8 cellular contexts compared by ENCODE assay signal in genomic region chr3:184777566-184778356, GRCh38. TPM values are rescaled to one million over a fixed set of nuclear protein-coding genes. Genes with fewer than 3 reads are reported as not detected.
DNase-seq lines count a peak whose midpoint lies in the region; ATAC-seq, FAIRE-seq and TF ChIP-seq lines count a peak whose summit lies in the region.

No MANE protein-coding gene starts in this region.

- no peaks in the 10 kb centered on the region for H3K9me3 ChIP-seq in keratinocyte (ENCODE audit: control insufficient read depth, low read depth, low read length)

- no peaks in the 10 kb centered on the region for H3K79me2 ChIP-seq in keratinocyte (ENCODE audit: control insufficient read depth, insufficient read depth, low read length)

- H3K9me1 ChIP-seq in keratinocyte (ENCODE audit: control insufficient read depth, extremely low read depth, insufficient read depth, low read length): no peaks in the 10 kb centered on the region

- peaks cover 4% of the 10 kb centered on the region for H3K27me3 ChIP-seq in keratinocyte (ENCODE audit: control insufficient read depth, extremely low read depth, insufficient read depth, low read length)

- no peak overlapping the region for H2AFZ ChIP-seq in keratinocyte (ENCODE audit: control insufficient read depth, low read length)

- no peak overlapping the region for H3K4me3 Mint-ChIP-seq in activated B cell treated with CpG ODN at 0.5 μM for 24 hours

- H3K9ac ChIP-seq in keratinocyte (ENCODE audit: control insufficient read depth, extremely low read depth, insufficient read depth, low read length): no peak overlapping the region

- POLR2A ChIA-PET in activated B cell treated with CpG ODN at 0.5 μM for 24 hours (lab: Charles Lee): interaction anchor here (2.6 kb wide), 1 partner anchor 216 kb away, joined by 12 read pairs; the partner anchor contains the start of gene EPHB3

- H3K36me3 ChIP-seq in keratinocyte (ENCODE audit: control insufficient read depth in 2 of 2, extremely low read depth in 1 of 2, insufficient read depth in 2 of 2, low read length in 2 of 2): no peaks in the 10 kb centered on the region

- H3K9me3 Mint-ChIP-seq in activated B cell treated with CpG ODN at 0.5 μM for 24 hours: no peaks in the 10 kb centered on the region

- dilution Hi-C loops in keratinocyte (cut with MboI; ENCODE audit: extremely low pct_ligation_motif_present, low sequenced_read_pairs): no loop called here

- H3K4me1 ChIP-seq in keratinocyte (ENCODE audit: control insufficient read depth, extremely low read depth, insufficient read depth, low read length): no peaks in the 10 kb centered on the region

- DNase-seq in GM12864 (ENCODE audit: low read depth) (peak; percentile 81), NCI-H446 (lab: John Stamatoyannopoulos, UW) (peak; percentile 85 to 89), activated B cell treated with CpG ODN at 0.5 μM for 24 hours (peak; percentile 55), cardiac fibroblast (ENCODE audit: low read depth in 2 of 2) (peak; percentile 97 to 98), keratinocyte (ENCODE audit: low read depth, low spot score) (peak; percentile 78)
- DNase-seq in stimulated activated CD4-positive, alpha-beta T cell treated with anti-CD3 and anti-CD28 coated beads, Interleukin-1b, Interleukin-23, amount 100 ng/mL, for 1 hour (ENCODE audit: low read depth in 2 of 2): peak; percentile 55 to 60

- H4K20me1 ChIP-seq in keratinocyte (ENCODE audit: control insufficient read depth, extremely low read depth, insufficient read depth, low read length): peaks cover 2% of the 10 kb centered on the region

- intact Hi-C loops in activated B cell treated with CpG ODN at 0.5 μM for 24 hours (cut with micrococcal nuclease): loop anchor here (1.0 to 10.0 kb wide), 6 partner anchors 50 to 883 kb away; partner anchors contain the start of gene EPHB3

- CTCF ChIA-PET in activated B cell treated with CpG ODN at 0.5 μM for 24 hours (lab: Charles Lee): interaction anchor here (0.9 to 1.4 kb wide), 5 partner anchors 12 to 360 kb away, joined by 3 to 11 read pairs (median 3); no protein-coding TSS in a partner anchor

- H3K4me2 ChIP-seq in keratinocyte (ENCODE audit: control insufficient read depth, extremely low read depth, insufficient read depth, low read depth, low read length): no peak overlapping the region

- H3K36me3 Mint-ChIP-seq in activated B cell treated with CpG ODN at 0.5 μM for 24 hours (ENCODE audit: low read depth): no peaks in the 10 kb centered on the region

- H3K4me1 Mint-ChIP-seq in activated B cell treated with CpG ODN at 0.5 μM for 24 hours: no peaks in the 10 kb centered on the region

- peak; percentile 88 for ATAC-seq in HG03159 (IDR thresholded peaks at IDR 0.05; ENCODE audit: unreplicated experiment)
- peak; percentile 100 for ATAC-seq in activated B cell treated with CpG ODN at 0.5 μM for 24 hours (ENCODE audit: low read depth)
- no peak for ATAC-seq in GM19328 (IDR thresholded peaks at IDR 0.05; ENCODE audit: unreplicated experiment)

- no peak overlapping the region for H3K27ac Mint-ChIP-seq in activated B cell treated with CpG ODN at 0.5 μM for 24 hours

- FAIRE-seq in keratinocyte (lab: Jason Lieb, UNC): peak; percentile 93

- TF ChIP-seq CTCF in GM12864 (IDR thresholded peaks at IDR 0.05; ENCODE audit: low read depth, low read length, missing control alignments) (peak; percentile 76), activated B cell treated with CpG ODN at 0.5 μM for 24 hours (IDR thresholded peaks at IDR 0.05) (no peak), cardiac fibroblast (IDR thresholded peaks at IDR 0.05; ENCODE audit: low read depth, low read length) (peak; percentile 68), keratinocyte (optimal IDR thresholded peaks at IDR 0.05 in 1 of 3, IDR thresholded peaks at IDR 0.05 in 1 of 3, conservative IDR thresholded peaks at IDR 0.05 in 1 of 3; ENCODE audit: extremely low read depth in 1 of 3, insufficient read depth in 2 of 3, low read length in 3 of 3) (peak; percentile 56 to 85 (median 78))

- H3K4me3 ChIP-seq in GM12864 (ENCODE audit: low read depth, low read length) (no peak overlapping the region), cardiac fibroblast (replicated peaks in 1 of 2; ENCODE audit: low read depth in 2 of 2, low read length in 2 of 2) (no peak overlapping the region), keratinocyte (ENCODE audit: control insufficient read depth in 2 of 3, extremely low read depth in 1 of 3, insufficient read depth in 2 of 3, low read depth in 1 of 3, low read length in 3 of 3) (no peak overlapping the region)

- H3K27ac ChIP-seq in keratinocyte (ENCODE audit: control insufficient read depth, insufficient read depth, low read length): no peak overlapping the region

- peaks cover 24% of the 10 kb centered on the region for H3K27me3 Mint-ChIP-seq in activated B cell treated with CpG ODN at 0.5 μM for 24 hours

RNA-seq across cellular contexts. Expression of gene VPS8, which starts 34.2 kb away (rescaled TPM):
- total RNA-seq in activated B cell treated with CpG ODN at 0.5 μM for 24 hours: 57.4 and 68.8 TPM in 2 replicates
- polyA plus RNA-seq in keratinocyte: 14.9 to 28.4 TPM (median 27.3 TPM) in 3 replicates
- 34.8 TPM for polyA plus RNA-seq in keratinocyte (2011; ENCODE audit: low read depth)
- 10.8 and 23.7 TPM in 2 replicates for polyA plus RNA-seq in keratinocyte (2011; cell fraction: cytosol; rRNA removed)
- polyA plus RNA-seq in keratinocyte (2011; cell fraction: nucleus; rRNA removed): 48.3 and 62.8 TPM in 2 replicates
- polyA plus RNA-seq in keratinocyte (2012; ENCODE audit: low replicate concordance): 14.8 and 15.6 TPM in 2 replicates
- polyA minus RNA-seq in keratinocyte: 45.7 to 74.6 TPM (median 48.0 TPM) in 3 replicates
- 21.7 TPM for polyA minus RNA-seq in keratinocyte (2011; cell fraction: cytosol; rRNA and poly(A)+ RNA removed)
- 104 and 191 TPM in 2 replicates for polyA minus RNA-seq in keratinocyte (2011; cell fraction: nucleus; rRNA and poly(A)+ RNA removed)
